In the genomic region with DNA sequence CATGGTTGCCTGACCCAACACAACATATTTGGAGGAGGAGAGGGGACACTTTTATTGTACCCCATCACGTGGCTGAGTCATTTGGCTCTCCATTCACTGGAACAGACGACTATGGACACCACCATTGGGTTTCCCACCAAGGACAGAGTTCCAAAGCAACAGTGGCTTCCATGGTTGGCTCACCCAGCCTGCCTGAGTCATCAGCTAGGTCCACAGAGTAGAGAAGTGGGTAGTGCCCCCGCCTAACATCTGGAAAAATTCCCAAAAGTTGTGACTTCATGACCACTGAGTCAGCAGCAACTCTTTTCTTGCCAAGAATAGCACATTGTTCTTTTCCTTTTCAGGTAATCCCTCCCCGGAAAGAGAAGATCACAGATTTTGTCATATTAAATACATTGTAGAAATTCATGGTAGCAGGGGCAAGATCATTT, we compare ENCODE assay signal across 9 cellular contexts. TPM values are rescaled to one million over a fixed set of nuclear protein-coding genes. Genes with fewer than 3 reads are reported as not detected.
DNase-seq lines count a peak whose midpoint lies in the region; ATAC-seq and TF ChIP-seq lines count a peak whose summit lies in the region.
"Had no signal": no experiment of that assay in that cellular context is flagged by ENCODE, and none has a peak within 500 bp of the region (broad histone marks: within the 10 kb centered on the region; RNA-seq: fewer than 3 reads in every experiment).

No MANE protein-coding gene starts in this region.

- in situ Hi-C loops in brain microvascular endothelial cell (cut with HindIII; ENCODE audit: low pct_ligation_motif_present, low sequenced_read_pairs), result no loop called here

- H3K4me3 Mint-ChIP-seq in neural crest cell (peak overlapping the region; percentile 78), WTC11 (no peak overlapping the region)

- no peak for TF ChIP-seq CTCF in AG09319 (IDR thresholded peaks at IDR 0.05; ENCODE audit: low read depth, low read length)
- TF ChIP-seq CTCF in brain microvascular endothelial cell (IDR thresholded peaks at IDR 0.05; ENCODE audit: low read depth, low read length, missing control alignments), result no peak
- TF ChIP-seq CTCF in neural crest cell (conservative IDR thresholded peaks at IDR 0.05), result no peak
- no peak for TF ChIP-seq CTCF in WTC11 (IDR thresholded peaks at IDR 0.05)

- no peaks in the 10 kb centered on the region for H3K9me3 Mint-ChIP-seq in neural crest cell
- no peaks in the 10 kb centered on the region for H3K9me3 Mint-ChIP-seq in WTC11

- POLR2A ChIA-PET in WTC11 (lab: Charles Lee), result no interaction called here

- ATAC-seq in WTC11, result no peak
- no peak for ATAC-seq in GM21381 (IDR thresholded peaks at IDR 0.05; ENCODE audit: unreplicated experiment)

- no peaks in the 10 kb centered on the region for H3K36me3 Mint-ChIP-seq in neural crest cell (ENCODE audit: low read depth)
- no peaks in the 10 kb centered on the region for H3K36me3 Mint-ChIP-seq in WTC11

- CTCF ChIA-PET in WTC11 (lab: Charles Lee), result interaction anchor here (1.2 kb wide), 1 partner anchor 10 kb away, joined by 3 read pairs; no protein-coding TSS in a partner anchor

- H3K4me3 ChIP-seq in brain microvascular endothelial cell (ENCODE audit: low read depth, low read length), result no peak overlapping the region

- no peaks in the 10 kb centered on the region for H3K27me3 ChIP-seq in brain microvascular endothelial cell (replicated peaks)

- H3K4me1 Mint-ChIP-seq in neural crest cell, result peaks cover 39% of the 10 kb centered on the region
- peaks cover 45% of the 10 kb centered on the region for H3K4me1 Mint-ChIP-seq in WTC11

- H3K27ac ChIP-seq in brain microvascular endothelial cell, result no peak overlapping the region

- H3K36me3 ChIP-seq in brain microvascular endothelial cell (replicated peaks), result no peaks in the 10 kb centered on the region

- no peak overlapping the region for H3K27ac Mint-ChIP-seq in neural crest cell (ENCODE audit: unreplicated experiment)
- H3K27ac Mint-ChIP-seq in WTC11, result no peak overlapping the region; the same call in 1 of the 2 replicates

- DNase-seq in AG09319 (ENCODE audit: extremely low read depth, low read depth) (peak; percentile 52), LoVo (ENCODE audit: low spot score) (peak; percentile 80), brain microvascular endothelial cell (peak; percentile 73), neural crest cell (ENCODE audit: low read depth, low spot score) (no peak), cerebellar nuclear complex (lab: John Stamatoyannopoulos, UW) (no peak), WTC11 (ENCODE audit: low spot score) (no peak), NCI-H1694 (lab: John Stamatoyannopoulos, UW) (no peak)

- H3K27me3 Mint-ChIP-seq in neural crest cell (ENCODE audit: low read depth) (peaks cover 33% of the 10 kb centered on the region), WTC11 (ENCODE audit: low read depth) (peaks cover 78% of the 10 kb centered on the region)

TF ChIP-seq in WTC11, 78 proteins besides CTCF, POLR2A, EP300 and RAD21:
- no peak for TF ChIP-seq GRHL2 (CRISPR knock-in tag; IDR thresholded peaks at IDR 0.05; ENCODE audit: insufficient replicate concordance, severe bottlenecking)
- no peak for TF ChIP-seq SMAD4 (CRISPR knock-in tag; IDR thresholded peaks at IDR 0.05)
- TF ChIP-seq ZNF671 (CRISPR knock-in tag; IDR thresholded peaks at IDR 0.05), result no peak
- no peak for TF ChIP-seq NFATC4 (CRISPR knock-in tag; IDR thresholded peaks at IDR 0.05)
- no peak for TF ChIP-seq CBFB (CRISPR knock-in tag; IDR thresholded peaks at IDR 0.05; ENCODE audit: low read depth)
- TF ChIP-seq, protein P1, sequence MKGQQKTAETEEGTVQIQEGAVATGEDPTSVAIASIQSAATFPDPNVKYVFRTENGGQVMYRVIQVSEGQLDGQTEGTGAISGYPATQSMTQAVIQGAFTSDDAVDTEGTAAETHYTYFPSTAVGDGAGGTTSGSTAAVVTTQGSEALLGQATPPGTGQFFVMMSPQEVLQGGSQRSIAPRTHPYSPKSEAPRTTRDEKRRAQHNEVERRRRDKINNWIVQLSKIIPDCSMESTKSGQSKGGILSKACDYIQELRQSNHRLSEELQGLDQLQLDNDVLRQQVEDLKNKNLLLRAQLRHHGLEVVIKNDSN (CRISPR knock-in tag; IDR thresholded peaks at IDR 0.05), result no peak
- TF ChIP-seq FOXJ3 (CRISPR knock-in tag; IDR thresholded peaks at IDR 0.05; ENCODE audit: borderline replicate concordance), result no peak

RNA-seq across cellular contexts. Expression of gene PPP1R2, which starts 3.0 kb away (rescaled TPM):
- total RNA-seq in neural crest cell (29.6 and 31.5 TPM in 2 replicates), WTC11 (2021) (28.1 to 34.0 TPM (median 32.9 TPM) in 3 replicates)

RNA-seq across cellular contexts. Expression of gene APOD, which starts 37.6 kb away (rescaled TPM):
- total RNA-seq in neural crest cell, result 1.1 and 1.7 TPM in 2 replicates
- total RNA-seq in WTC11 (2021), result 0.18 TPM in 1 of 3 replicates, not detected in the others
- total RNA-seq: mononuclear cell had no signal

Comparison
In these comparisons a context has a peak if more than half of its experiments do, and no peak if none do; other contexts are left out.
1. DNase-seq: peak in AG09319 (single experiment), LoVo (single experiment) and brain microvascular endothelial cell (single experiment); none in neural crest cell (single experiment), cerebellar nuclear complex (0 of 2), WTC11 (single experiment) and NCI-H1694 (single experiment).